In genomic region chr7:85851571-85852193, GRCh38 we compare ENCODE assay signal across 8 cellular contexts.
DNase-seq lines count a peak whose midpoint lies in the region; ATAC-seq and TF ChIP-seq lines count a peak whose summit lies in the region.

No MANE protein-coding gene starts in this region.

- intact Hi-C loops in activated CD4-positive, alpha-beta T cell treated with anti-CD3 and anti-CD28 coated beads for 36 hours (cut with DNase I, micrococcal nuclease), result no loop called here

- H3K27ac ChIP-seq in C4-2B, result no peak overlapping the region

- H3K4me3 ChIP-seq in adipocyte (ENCODE audit: low read length), result no peak overlapping the region
- no peak overlapping the region for H3K4me3 ChIP-seq in kidney epithelial cell (ENCODE audit: low read depth, low read length)

- no peaks in the 10 kb centered on the region for H3K9me3 ChIP-seq in adipocyte (ENCODE audit: control insufficient read depth, low read length)

- H3K27ac Mint-ChIP-seq in activated CD4-positive, alpha-beta T cell treated with anti-CD3 and anti-CD28 coated beads for 36 hours, result no peak overlapping the region

- H3K36me3 ChIP-seq in adipocyte (ENCODE audit: control insufficient read depth, insufficient read depth, low read length, severe bottlenecking), result no peaks in the 10 kb centered on the region
- no peaks in the 10 kb centered on the region for H3K36me3 ChIP-seq in kidney epithelial cell (ENCODE audit: control insufficient read depth, insufficient read depth, low read length)

- peaks cover 11% of the 10 kb centered on the region for H3K4me1 ChIP-seq in adipocyte (ENCODE audit: control insufficient read depth, insufficient read depth, low read length)

- no peak overlapping the region for H3K9ac ChIP-seq in adipocyte (ENCODE audit: low read length)

- H3K36me3 Mint-ChIP-seq in activated CD4-positive, alpha-beta T cell treated with anti-CD3 and anti-CD28 coated beads for 36 hours (ENCODE audit: low read depth), result no peaks in the 10 kb centered on the region

- no peaks in the 10 kb centered on the region for H3K4me1 Mint-ChIP-seq in activated CD4-positive, alpha-beta T cell treated with anti-CD3 and anti-CD28 coated beads for 36 hours

- H3K27me3 Mint-ChIP-seq in activated CD4-positive, alpha-beta T cell treated with anti-CD3 and anti-CD28 coated beads for 36 hours, result no peaks in the 10 kb centered on the region

- H3K27me3 ChIP-seq in adipocyte (replicated peaks; ENCODE audit: control insufficient read depth, insufficient read depth, low read length), result no peaks in the 10 kb centered on the region
- no peaks in the 10 kb centered on the region for H3K27me3 ChIP-seq in kidney epithelial cell (ENCODE audit: control insufficient read depth, insufficient read depth, low read length)

- no peaks in the 10 kb centered on the region for H3K9me3 Mint-ChIP-seq in activated CD4-positive, alpha-beta T cell treated with anti-CD3 and anti-CD28 coated beads for 36 hours (ENCODE audit: low read depth)

- ATAC-seq in GM19467 (IDR thresholded peaks at IDR 0.05; ENCODE audit: unreplicated experiment) (no peak), HG03460 (IDR thresholded peaks at IDR 0.05; ENCODE audit: unreplicated experiment) (no peak)
- no peak for ATAC-seq in activated CD4-positive, alpha-beta T cell treated with anti-CD3 and anti-CD28 coated beads for 36 hours

- POLR2A ChIA-PET in activated CD4-positive, alpha-beta T cell treated with anti-CD3 and anti-CD28 coated beads for 36 hours (lab: Charles Lee), result no interaction called here

- peak; percentile 69 to 90 for DNase-seq in Kasumi-1 (lab: John Stamatoyannopoulos, UW)
- DNase-seq in adipocyte (ENCODE audit: low read depth), result peak; percentile 75
- peak; percentile 29 for DNase-seq in kidney epithelial cell (ENCODE audit: low read depth)
- DNase-seq in hypothalamus (lab: John Stamatoyannopoulos, UW), result no peak
- no peak for DNase-seq in activated CD4-positive, alpha-beta T cell treated with anti-CD3 and anti-CD28 coated beads for 36 hours

- peak; percentile 81 for TF ChIP-seq CTCF in C4-2B (conservative IDR thresholded peaks at IDR 0.05)
- peak; percentile 37 for TF ChIP-seq CTCF in kidney epithelial cell (IDR thresholded peaks at IDR 0.05; ENCODE audit: insufficient read depth, low read length, poor library complexity, severe bottlenecking)

- H3K4me3 Mint-ChIP-seq in activated CD4-positive, alpha-beta T cell treated with anti-CD3 and anti-CD28 coated beads for 36 hours, result no peak overlapping the region

- CTCF ChIA-PET in activated CD4-positive, alpha-beta T cell treated with anti-CD3 and anti-CD28 coated beads for 36 hours (lab: Charles Lee), result no interaction called here

Comparison
In these comparisons a context has a peak if more than half of its experiments do, and no peak if none do; other contexts are left out.
1. DNase-seq: peak in Kasumi-1 (2 of 2), adipocyte (single experiment) and kidney epithelial cell (single experiment); none in hypothalamus (0 of 51) and activated CD4-positive, alpha-beta T cell treated with anti-CD3 and anti-CD28 coated beads for 36 hours (single experiment).